8 cellular contexts compared by ENCODE assay signal in the genomic region with DNA sequence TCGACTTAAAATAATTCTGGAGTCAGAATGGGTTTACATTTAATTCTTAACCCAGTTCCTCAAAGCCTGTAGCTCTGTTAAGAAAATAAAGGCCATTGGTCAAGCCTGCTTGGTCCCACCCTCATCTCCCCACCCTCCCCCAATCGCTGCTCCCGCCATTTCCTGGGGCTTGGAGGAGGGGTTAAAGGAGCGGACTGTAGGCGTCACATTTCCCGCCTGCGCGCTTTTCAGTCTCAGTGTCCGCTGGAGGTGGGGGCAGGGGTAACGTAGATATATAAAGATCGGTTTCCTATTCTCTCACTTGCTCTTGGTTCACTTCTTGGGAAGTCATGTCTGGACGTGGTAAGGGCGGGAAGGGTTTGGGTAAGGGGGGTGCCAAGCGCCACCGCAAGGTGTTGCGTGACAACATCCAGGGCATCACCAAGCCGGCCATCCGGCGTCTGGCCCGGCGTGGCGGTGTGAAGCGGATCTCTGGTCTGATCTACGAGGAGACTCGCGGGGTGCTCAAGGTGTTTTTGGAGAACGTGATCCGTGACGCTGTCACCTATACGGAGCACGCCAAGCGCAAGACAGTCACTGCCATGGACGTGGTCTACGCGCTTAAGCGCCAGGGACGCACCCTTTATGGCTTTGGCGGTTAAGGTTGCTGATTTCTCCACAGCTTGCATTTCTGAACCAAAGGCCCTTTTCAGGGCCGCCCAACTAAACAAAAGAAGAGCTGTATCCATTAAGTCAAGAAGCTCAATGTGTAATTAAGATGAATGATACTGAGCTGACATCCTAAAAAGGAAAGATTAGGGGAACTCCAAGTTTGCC.
DNase-seq lines count a peak whose midpoint lies in the region; ATAC-seq and TF ChIP-seq lines count a peak whose summit lies in the region.

No MANE protein-coding gene starts in this region.

- TF ChIP-seq CTCF in AG10803 (conservative IDR thresholded peaks at IDR 0.05; ENCODE audit: low read length), result no peak

- DNase-seq in AG10803 (ENCODE audit: low read depth) (peak; percentile 87), GM19238 (ENCODE audit: insufficient read length, low spot score) (peak; percentile 69), NCI-H510A (lab: John Stamatoyannopoulos, UW) (peak; percentile 91), cerebellar nuclear complex (lab: John Stamatoyannopoulos, UW) (peak; percentile 85 to 88), kidney glomerular epithelial cell (lab: John Stamatoyannopoulos, UW) (peak; percentile 83)
- DNase-seq in activated CD4-positive, alpha-beta T cell treated with anti-CD3 and anti-CD28 coated beads for 1 hour, result peak; percentile 77
- peak; percentile 55 to 71 for DNase-seq in stimulated activated CD4-positive, alpha-beta T cell treated with anti-CD3 and anti-CD28 coated beads, Interleukin-1b, Interleukin-23, amount 100 ng/mL, for 1 hour (ENCODE audit: low read depth in 2 of 2)

- peak overlapping the region; percentile 78 for H3K4me3 ChIP-seq in AG10803 (ENCODE audit: low read length)

- peak; percentile 60 for ATAC-seq in HG03432 (IDR thresholded peaks at IDR 0.05; ENCODE audit: unreplicated experiment)

Comparison
In these comparisons a context has a peak if more than half of its experiments do, and no peak if none do; other contexts are left out.
1. Peak in every context shown above with its lines: DNase-seq, ATAC-seq and H3K4me3 ChIP-seq.